Comparison of ENCODE assay signal across 1 cellular context in the genomic region with DNA sequence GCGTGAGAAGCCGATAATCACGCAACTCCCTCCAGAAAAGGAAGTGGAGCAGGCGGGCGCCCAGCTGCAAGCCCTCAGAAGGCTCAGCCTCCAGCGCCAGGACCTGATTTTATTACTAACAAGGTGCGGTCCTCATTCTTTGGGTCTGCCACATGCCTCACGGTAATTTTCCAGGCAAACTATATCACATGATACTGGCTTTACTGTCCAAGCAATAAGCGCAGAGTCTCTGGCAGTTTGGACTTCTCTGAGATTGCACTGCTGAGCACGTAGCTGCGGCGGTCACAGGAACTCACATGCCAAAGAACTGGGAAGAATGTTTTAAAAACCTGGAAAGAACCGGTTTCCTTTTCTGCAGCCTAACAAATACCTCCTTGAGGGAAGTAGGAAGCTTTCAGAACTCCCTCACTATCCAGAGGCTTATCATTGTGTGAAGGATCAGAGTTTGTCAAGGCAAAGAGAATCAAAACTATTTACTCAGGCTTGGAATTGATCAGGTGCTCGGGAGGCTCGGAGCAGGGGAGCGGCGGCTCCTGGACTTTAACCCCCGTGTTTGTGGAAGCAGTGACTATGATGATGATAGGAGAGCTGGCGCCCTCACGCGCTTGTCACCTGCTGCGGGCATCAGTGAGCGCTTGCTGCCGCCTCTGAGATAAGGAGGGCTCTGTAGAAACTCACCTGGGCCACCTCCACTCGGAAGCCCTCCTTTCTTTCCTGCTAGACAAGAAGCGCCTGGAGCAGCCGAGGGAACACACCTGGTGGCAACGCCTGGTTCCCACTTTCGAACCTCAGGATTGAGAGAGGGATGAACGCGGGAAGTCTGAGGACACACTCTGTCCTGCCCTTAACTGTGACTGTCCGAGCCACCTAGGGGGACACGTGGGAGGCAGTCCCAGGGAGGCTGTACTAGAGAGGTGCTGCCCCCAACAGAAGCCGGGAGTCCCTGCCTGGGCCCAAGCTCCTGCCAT.
A peak's percentile ranks its signal among the peaks of the same experiment; 100 is the strongest.
TF ChIP-seq lines count a peak whose summit lies in the region.

No MANE protein-coding gene starts in this region.

TF ChIP-seq in HepG2, 621 proteins besides CTCF, POLR2A, EP300 and RAD21 (continued from another document and continues in another):
- TF ChIP-seq, protein P1, sequence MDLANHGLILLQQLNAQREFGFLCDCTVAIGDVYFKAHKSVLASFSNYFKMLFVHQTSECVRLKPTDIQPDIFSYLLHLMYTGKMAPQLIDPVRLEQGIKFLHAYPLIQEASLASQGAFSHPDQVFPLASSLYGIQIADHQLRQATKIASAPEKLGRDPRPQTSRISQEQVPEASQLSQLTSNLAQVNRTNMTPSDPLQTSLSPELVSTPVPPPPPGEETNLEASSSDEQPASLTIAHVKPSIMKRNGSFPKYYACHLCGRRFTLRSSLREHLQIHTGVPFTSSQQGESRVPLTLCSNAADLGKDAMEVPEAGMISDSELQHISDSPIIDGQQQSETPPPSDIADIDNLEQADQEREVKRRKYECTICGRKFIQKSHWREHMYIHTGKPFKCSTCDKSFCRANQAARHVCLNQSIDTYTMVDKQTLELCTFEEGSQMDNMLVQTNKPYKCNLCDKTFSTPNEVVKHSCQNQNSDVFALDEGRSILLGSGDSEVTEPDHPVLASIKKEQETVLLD (CRISPR knock-in tag; IDR thresholded peaks at IDR 0.05; ENCODE audit: low read depth): no peak
- TF ChIP-seq DR1 (CRISPR knock-in tag; IDR thresholded peaks at IDR 0.05) (no peak), ZFP36L2 (CRISPR knock-in tag; IDR thresholded peaks at IDR 0.05) (no peak), TEAD2 (CRISPR knock-in tag; IDR thresholded peaks at IDR 0.05) (no peak), ZNF143 (CRISPR knock-in tag; IDR thresholded peaks at IDR 0.05) (no peak; the same call in 1 of the 2 replicates), ZNF230 (CRISPR knock-in tag; IDR thresholded peaks at IDR 0.05) (peak; percentile 77; the same call in 1 of the 2 replicates), ZSCAN22 (CRISPR knock-in tag; IDR thresholded peaks at IDR 0.05) (peak; percentile 56; the same call in 1 of the 2 replicates), ZNF292 (CRISPR knock-in tag; IDR thresholded peaks at IDR 0.05; ENCODE audit: borderline replicate concordance, low read depth) (peak; percentile 90), MIXL1 (CRISPR knock-in tag; IDR thresholded peaks at IDR 0.05) (peak; percentile 71), RELA (CRISPR knock-in tag; IDR thresholded peaks at IDR 0.05) (0 out of 2 replicates have a peak, but pooled peaks have one; percentile 39), GATAD2A (CRISPR knock-in tag; IDR thresholded peaks at IDR 0.05) (peak; percentile 96), HOXA5 (CRISPR knock-in tag; IDR thresholded peaks at IDR 0.05) (peak; percentile 57; the same call in 1 of the 2 replicates), EZH2 (conservative IDR thresholded peaks at IDR 0.05; ENCODE audit: low read depth, low read length) (no peak), ZNF33A (CRISPR knock-in tag; IDR thresholded peaks at IDR 0.05; ENCODE audit: borderline replicate concordance) (peak; percentile 76; the same call in 1 of the 2 replicates), ZMAT3 (CRISPR knock-in tag; conservative IDR thresholded peaks at IDR 0.05) (no peak), ADNP (CRISPR knock-in tag; IDR thresholded peaks at IDR 0.05) (peak; percentile 77; the same call in 1 of the 2 replicates), PRMT3 (CRISPR knock-in tag; IDR thresholded peaks at IDR 0.05; ENCODE audit: borderline replicate concordance, low read depth) (no peak), ZNF432 (CRISPR knock-in tag; IDR thresholded peaks at IDR 0.05; ENCODE audit: borderline replicate concordance) (no peak), ZNF549 (CRISPR knock-in tag; IDR thresholded peaks at IDR 0.05) (no peak)
- TF ChIP-seq, protein P2, sequence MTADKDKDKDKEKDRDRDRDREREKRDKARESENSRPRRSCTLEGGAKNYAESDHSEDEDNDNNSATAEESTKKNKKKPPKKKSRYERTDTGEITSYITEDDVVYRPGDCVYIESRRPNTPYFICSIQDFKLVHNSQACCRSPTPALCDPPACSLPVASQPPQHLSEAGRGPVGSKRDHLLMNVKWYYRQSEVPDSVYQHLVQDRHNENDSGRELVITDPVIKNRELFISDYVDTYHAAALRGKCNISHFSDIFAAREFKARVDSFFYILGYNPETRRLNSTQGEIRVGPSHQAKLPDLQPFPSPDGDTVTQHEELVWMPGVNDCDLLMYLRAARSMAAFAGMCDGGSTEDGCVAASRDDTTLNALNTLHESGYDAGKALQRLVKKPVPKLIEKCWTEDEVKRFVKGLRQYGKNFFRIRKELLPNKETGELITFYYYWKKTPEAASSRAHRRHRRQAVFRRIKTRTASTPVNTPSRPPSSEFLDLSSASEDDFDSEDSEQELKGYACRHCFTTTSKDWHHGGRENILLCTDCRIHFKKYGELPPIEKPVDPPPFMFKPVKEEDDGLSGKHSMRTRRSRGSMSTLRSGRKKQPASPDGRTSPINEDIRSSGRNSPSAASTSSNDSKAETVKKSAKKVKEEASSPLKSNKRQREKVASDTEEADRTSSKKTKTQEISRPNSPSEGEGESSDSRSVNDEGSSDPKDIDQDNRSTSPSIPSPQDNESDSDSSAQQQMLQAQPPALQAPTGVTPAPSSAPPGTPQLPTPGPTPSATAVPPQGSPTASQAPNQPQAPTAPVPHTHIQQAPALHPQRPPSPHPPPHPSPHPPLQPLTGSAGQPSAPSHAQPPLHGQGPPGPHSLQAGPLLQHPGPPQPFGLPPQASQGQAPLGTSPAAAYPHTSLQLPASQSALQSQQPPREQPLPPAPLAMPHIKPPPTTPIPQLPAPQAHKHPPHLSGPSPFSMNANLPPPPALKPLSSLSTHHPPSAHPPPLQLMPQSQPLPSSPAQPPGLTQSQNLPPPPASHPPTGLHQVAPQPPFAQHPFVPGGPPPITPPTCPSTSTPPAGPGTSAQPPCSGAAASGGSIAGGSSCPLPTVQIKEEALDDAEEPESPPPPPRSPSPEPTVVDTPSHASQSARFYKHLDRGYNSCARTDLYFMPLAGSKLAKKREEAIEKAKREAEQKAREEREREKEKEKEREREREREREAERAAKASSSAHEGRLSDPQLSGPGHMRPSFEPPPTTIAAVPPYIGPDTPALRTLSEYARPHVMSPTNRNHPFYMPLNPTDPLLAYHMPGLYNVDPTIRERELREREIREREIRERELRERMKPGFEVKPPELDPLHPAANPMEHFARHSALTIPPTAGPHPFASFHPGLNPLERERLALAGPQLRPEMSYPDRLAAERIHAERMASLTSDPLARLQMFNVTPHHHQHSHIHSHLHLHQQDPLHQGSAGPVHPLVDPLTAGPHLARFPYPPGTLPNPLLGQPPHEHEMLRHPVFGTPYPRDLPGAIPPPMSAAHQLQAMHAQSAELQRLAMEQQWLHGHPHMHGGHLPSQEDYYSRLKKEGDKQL (CRISPR knock-in tag; IDR thresholded peaks at IDR 0.05; ENCODE audit: low read depth): peak; percentile 68; the same call in 1 of the 2 replicates
- TF ChIP-seq, protein P3, sequence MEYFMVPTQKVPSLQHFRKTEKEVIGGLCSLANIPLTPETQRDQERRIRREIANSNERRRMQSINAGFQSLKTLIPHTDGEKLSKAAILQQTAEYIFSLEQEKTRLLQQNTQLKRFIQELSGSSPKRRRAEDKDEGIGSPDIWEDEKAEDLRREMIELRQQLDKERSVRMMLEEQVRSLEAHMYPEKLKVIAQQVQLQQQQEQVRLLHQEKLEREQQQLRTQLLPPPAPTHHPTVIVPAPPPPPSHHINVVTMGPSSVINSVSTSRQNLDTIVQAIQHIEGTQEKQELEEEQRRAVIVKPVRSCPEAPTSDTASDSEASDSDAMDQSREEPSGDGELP (IDR thresholded peaks at IDR 0.05; ENCODE audit: borderline replicate concordance, low read depth): peak; percentile 81; the same call in 1 of the 2 replicates
- TF ChIP-seq, protein P4, sequence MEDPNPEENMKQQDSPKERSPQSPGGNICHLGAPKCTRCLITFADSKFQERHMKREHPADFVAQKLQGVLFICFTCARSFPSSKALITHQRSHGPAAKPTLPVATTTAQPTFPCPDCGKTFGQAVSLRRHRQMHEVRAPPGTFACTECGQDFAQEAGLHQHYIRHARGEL (CRISPR knock-in tag; IDR thresholded peaks at IDR 0.05): no peak
- TF ChIP-seq, protein P5, sequence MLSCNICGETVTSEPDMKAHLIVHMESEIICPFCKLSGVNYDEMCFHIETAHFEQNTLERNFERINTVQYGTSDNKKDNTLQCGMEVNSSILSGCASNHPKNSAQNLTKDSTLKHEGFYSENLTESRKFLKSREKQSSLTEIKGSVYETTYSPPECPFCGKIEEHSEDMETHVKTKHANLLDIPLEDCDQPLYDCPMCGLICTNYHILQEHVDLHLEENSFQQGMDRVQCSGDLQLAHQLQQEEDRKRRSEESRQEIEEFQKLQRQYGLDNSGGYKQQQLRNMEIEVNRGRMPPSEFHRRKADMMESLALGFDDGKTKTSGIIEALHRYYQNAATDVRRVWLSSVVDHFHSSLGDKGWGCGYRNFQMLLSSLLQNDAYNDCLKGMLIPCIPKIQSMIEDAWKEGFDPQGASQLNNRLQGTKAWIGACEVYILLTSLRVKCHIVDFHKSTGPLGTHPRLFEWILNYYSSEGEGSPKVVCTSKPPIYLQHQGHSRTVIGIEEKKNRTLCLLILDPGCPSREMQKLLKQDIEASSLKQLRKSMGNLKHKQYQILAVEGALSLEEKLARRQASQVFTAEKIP (CRISPR knock-in tag; IDR thresholded peaks at IDR 0.05; ENCODE audit: borderline replicate concordance): no peak
- TF ChIP-seq, protein P6, sequence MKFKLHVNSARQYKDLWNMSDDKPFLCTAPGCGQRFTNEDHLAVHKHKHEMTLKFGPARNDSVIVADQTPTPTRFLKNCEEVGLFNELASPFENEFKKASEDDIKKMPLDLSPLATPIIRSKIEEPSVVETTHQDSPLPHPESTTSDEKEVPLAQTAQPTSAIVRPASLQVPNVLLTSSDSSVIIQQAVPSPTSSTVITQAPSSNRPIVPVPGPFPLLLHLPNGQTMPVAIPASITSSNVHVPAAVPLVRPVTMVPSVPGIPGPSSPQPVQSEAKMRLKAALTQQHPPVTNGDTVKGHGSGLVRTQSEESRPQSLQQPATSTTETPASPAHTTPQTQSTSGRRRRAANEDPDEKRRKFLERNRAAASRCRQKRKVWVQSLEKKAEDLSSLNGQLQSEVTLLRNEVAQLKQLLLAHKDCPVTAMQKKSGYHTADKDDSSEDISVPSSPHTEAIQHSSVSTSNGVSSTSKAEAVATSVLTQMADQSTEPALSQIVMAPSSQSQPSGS (CRISPR knock-in tag; IDR thresholded peaks at IDR 0.05): peak; percentile 49; the same call in 1 of the 2 replicates
- TF ChIP-seq, protein P7, sequence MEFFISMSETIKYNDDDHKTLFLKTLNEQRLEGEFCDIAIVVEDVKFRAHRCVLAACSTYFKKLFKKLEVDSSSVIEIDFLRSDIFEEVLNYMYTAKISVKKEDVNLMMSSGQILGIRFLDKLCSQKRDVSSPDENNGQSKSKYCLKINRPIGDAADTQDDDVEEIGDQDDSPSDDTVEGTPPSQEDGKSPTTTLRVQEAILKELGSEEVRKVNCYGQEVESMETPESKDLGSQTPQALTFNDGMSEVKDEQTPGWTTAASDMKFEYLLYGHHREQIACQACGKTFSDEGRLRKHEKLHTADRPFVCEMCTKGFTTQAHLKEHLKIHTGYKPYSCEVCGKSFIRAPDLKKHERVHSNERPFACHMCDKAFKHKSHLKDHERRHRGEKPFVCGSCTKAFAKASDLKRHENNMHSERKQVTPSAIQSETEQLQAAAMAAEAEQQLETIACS (CRISPR knock-in tag; IDR thresholded peaks at IDR 0.05): no peak
- TF ChIP-seq, protein P8, sequence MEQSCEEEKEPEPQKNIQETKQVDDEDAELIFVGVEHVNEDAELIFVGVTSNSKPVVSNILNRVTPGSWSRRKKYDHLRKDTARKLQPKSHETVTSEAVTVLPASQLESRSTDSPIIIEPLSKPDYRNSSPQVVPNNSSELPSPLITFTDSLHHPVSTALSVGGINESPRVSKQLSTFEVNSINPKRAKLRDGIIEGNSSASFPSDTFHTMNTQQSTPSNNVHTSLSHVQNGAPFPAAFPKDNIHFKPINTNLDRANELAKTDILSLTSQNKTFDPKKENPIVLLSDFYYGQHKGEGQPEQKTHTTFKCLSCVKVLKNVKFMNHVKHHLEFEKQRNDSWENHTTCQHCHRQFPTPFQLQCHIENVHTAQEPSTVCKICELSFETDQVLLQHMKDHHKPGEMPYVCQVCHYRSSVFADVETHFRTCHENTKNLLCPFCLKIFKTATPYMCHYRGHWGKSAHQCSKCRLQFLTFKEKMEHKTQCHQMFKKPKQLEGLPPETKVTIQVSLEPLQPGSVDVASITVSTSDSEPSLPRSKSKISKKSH (CRISPR knock-in tag; IDR thresholded peaks at IDR 0.05; ENCODE audit: borderline replicate concordance): no peak
- TF ChIP-seq, protein P9, sequence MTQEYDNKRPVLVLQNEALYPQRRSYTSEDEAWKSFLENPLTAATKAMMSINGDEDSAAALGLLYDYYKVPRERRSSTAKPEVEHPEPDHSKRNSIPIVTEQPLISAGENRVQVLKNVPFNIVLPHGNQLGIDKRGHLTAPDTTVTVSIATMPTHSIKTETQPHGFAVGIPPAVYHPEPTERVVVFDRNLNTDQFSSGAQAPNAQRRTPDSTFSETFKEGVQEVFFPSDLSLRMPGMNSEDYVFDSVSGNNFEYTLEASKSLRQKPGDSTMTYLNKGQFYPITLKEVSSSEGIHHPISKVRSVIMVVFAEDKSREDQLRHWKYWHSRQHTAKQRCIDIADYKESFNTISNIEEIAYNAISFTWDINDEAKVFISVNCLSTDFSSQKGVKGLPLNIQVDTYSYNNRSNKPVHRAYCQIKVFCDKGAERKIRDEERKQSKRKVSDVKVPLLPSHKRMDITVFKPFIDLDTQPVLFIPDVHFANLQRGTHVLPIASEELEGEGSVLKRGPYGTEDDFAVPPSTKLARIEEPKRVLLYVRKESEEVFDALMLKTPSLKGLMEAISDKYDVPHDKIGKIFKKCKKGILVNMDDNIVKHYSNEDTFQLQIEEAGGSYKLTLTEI (CRISPR knock-in tag; conservative IDR thresholded peaks at IDR 0.05): no peak
- TF ChIP-seq, protein P10, sequence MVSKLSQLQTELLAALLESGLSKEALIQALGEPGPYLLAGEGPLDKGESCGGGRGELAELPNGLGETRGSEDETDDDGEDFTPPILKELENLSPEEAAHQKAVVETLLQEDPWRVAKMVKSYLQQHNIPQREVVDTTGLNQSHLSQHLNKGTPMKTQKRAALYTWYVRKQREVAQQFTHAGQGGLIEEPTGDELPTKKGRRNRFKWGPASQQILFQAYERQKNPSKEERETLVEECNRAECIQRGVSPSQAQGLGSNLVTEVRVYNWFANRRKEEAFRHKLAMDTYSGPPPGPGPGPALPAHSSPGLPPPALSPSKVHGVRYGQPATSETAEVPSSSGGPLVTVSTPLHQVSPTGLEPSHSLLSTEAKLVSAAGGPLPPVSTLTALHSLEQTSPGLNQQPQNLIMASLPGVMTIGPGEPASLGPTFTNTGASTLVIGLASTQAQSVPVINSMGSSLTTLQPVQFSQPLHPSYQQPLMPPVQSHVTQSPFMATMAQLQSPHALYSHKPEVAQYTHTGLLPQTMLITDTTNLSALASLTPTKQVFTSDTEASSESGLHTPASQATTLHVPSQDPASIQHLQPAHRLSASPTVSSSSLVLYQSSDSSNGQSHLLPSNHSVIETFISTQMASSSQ (IDR thresholded peaks at IDR 0.05; ENCODE audit: low read depth): peak; percentile 49; the same call in 1 of the 2 replicates
- TF ChIP-seq, protein P10 (CRISPR knock-in tag; IDR thresholded peaks at IDR 0.05; ENCODE audit: borderline replicate concordance): peak; percentile 78; the same call in 1 of the 2 replicates
